10 cellular contexts compared by ENCODE assay signal in genomic region chr13:51397262-51397933, GRCh38. TPM values are rescaled to one million over a fixed set of nuclear protein-coding genes. Genes with fewer than 3 reads are reported as not detected.
DNase-seq lines count a peak whose midpoint lies in the region; ATAC-seq and TF ChIP-seq lines count a peak whose summit lies in the region.
"Had no signal": no experiment of that assay in that cellular context is flagged by ENCODE, and none has a peak within 500 bp of the region (broad histone marks: within the 10 kb centered on the region; RNA-seq: fewer than 3 reads in every experiment).

No MANE protein-coding gene starts in this region.

- H3K27me3 Mint-ChIP-seq in activated B cell treated with CpG ODN at 0.5 μM for 24 hours, result no peaks in the 10 kb centered on the region
- H3K27me3 Mint-ChIP-seq in natural killer cell treated with Interleukin-12 subunit alpha and Interleukin-12 subunit beta and Interleukin-15 and Interleukin-18, amount 100 ng/mL, for 72 hours, result no peaks in the 10 kb centered on the region

- intact Hi-C loops in activated B cell treated with CpG ODN at 0.5 μM for 24 hours (cut with micrococcal nuclease), result loop anchor here (2.0 kb wide), 1 partner anchor 13 kb away; no protein-coding TSS in a partner anchor
- intact Hi-C loops in left ventricle myocardium inferior (cut with micrococcal nuclease), result no loop called here

- POLR2A ChIA-PET in activated B cell treated with CpG ODN at 0.5 μM for 24 hours (lab: Charles Lee), result no interaction called here
- POLR2A ChIA-PET in GM10248 (lab: Yijun Ruan, JAX), result interaction anchor here (0.9 kb wide), 1 partner anchor 56 kb away, joined by 3 read pairs; no protein-coding TSS in a partner anchor

- DNase-seq in ELF-1 (ENCODE audit: low read depth, low spot score) (peak; percentile 65), activated B cell treated with CpG ODN at 0.5 μM for 24 hours (no peak), left ventricle myocardium inferior (no peak), retina (peak; percentile 13), GM10248 (ENCODE audit: extremely low spot score) (no peak), Kasumi-1 (lab: John Stamatoyannopoulos, UW) (no peak)
- no peak for DNase-seq in natural killer cell treated with Interleukin-12 subunit alpha and Interleukin-12 subunit beta and Interleukin-15 and Interleukin-18, amount 100 ng/mL, for 72 hours (ENCODE audit: low spot score)
- DNase-seq in activated effector memory CD4-positive, alpha-beta T cell treated with Interleukin-2 at 50 U/mL for 16 hours, result no peak
- DNase-seq: effector memory CD4-positive, alpha-beta T cell; stimulated activated CD4-positive, alpha-beta T cell treated with anti-CD3 and anti-CD28 coated beads, Interleukin-4, amount 100 ng/mL, for 24 hours had no signal

- H3K36me3 ChIP-seq in left ventricle myocardium inferior, result peaks cover 7% of the 10 kb centered on the region

- H3K9me3 Mint-ChIP-seq in activated B cell treated with CpG ODN at 0.5 μM for 24 hours, result no peaks in the 10 kb centered on the region
- H3K9me3 Mint-ChIP-seq in natural killer cell treated with Interleukin-12 subunit alpha and Interleukin-12 subunit beta and Interleukin-15 and Interleukin-18, amount 100 ng/mL, for 72 hours, result no peaks in the 10 kb centered on the region

- no peak overlapping the region for H3K4me3 ChIP-seq in left ventricle myocardium inferior

- no peak overlapping the region for H3K4me3 Mint-ChIP-seq in activated B cell treated with CpG ODN at 0.5 μM for 24 hours
- no peak overlapping the region for H3K4me3 Mint-ChIP-seq in natural killer cell treated with Interleukin-12 subunit alpha and Interleukin-12 subunit beta and Interleukin-15 and Interleukin-18, amount 100 ng/mL, for 72 hours

- peak overlapping the region; percentile 29 for H3K27ac ChIP-seq in left ventricle myocardium inferior (replicated peaks)

- CTCF ChIA-PET in activated B cell treated with CpG ODN at 0.5 μM for 24 hours (lab: Charles Lee) (no interaction called here), GM10248 (lab: Yijun Ruan, JAX) (no interaction called here)

- H3K4me1 Mint-ChIP-seq in activated B cell treated with CpG ODN at 0.5 μM for 24 hours, result peaks cover 36% of the 10 kb centered on the region
- H3K4me1 Mint-ChIP-seq in natural killer cell treated with Interleukin-12 subunit alpha and Interleukin-12 subunit beta and Interleukin-15 and Interleukin-18, amount 100 ng/mL, for 72 hours (ENCODE audit: low read depth in 2 of 2), result peaks cover 36 to 37% of the 10 kb centered on the region in 2 donors

- H3K9me3 ChIP-seq in left ventricle myocardium inferior (replicated peaks), result no peaks in the 10 kb centered on the region

- H3K36me3 Mint-ChIP-seq in activated B cell treated with CpG ODN at 0.5 μM for 24 hours (ENCODE audit: low read depth), result peaks cover 36% of the 10 kb centered on the region
- no peaks in the 10 kb centered on the region for H3K36me3 Mint-ChIP-seq in natural killer cell treated with Interleukin-12 subunit alpha and Interleukin-12 subunit beta and Interleukin-15 and Interleukin-18, amount 100 ng/mL, for 72 hours

- peak overlapping the region; percentile 6 for H3K27ac Mint-ChIP-seq in activated B cell treated with CpG ODN at 0.5 μM for 24 hours
- H3K27ac Mint-ChIP-seq in natural killer cell treated with Interleukin-12 subunit alpha and Interleukin-12 subunit beta and Interleukin-15 and Interleukin-18, amount 100 ng/mL, for 72 hours, result no peak overlapping the region

- no peaks in the 10 kb centered on the region for H3K27me3 ChIP-seq in left ventricle myocardium inferior (ENCODE audit: low read depth)

- no peak for TF ChIP-seq CTCF in activated B cell treated with CpG ODN at 0.5 μM for 24 hours (IDR thresholded peaks at IDR 0.05)
- TF ChIP-seq CTCF in left ventricle myocardium inferior (IDR thresholded peaks at IDR 0.05; ENCODE audit: borderline replicate concordance), result no peak
- no peak for TF ChIP-seq CTCF in GM10248 (IDR thresholded peaks at IDR 0.05; ENCODE audit: control extremely low read depth, extremely low read depth, low read depth, missing control alignments)

- peaks cover 44% of the 10 kb centered on the region for H3K4me1 ChIP-seq in left ventricle myocardium inferior

- ATAC-seq in activated B cell treated with CpG ODN at 0.5 μM for 24 hours (ENCODE audit: low read depth), result no peak
- no peak for ATAC-seq in natural killer cell treated with Interleukin-12 subunit alpha and Interleukin-12 subunit beta and Interleukin-15 and Interleukin-18, amount 100 ng/mL, for 72 hours

RNA-seq across cellular contexts. Expression of gene INTS6, which starts 55.4 kb away (rescaled TPM):
- total RNA-seq in activated B cell treated with CpG ODN at 0.5 μM for 24 hours (55.3 and 68.7 TPM in 2 replicates), left ventricle myocardium inferior (23.1 TPM)
- 10 to 100 TPM; 66.1 to 92.3 TPM for total RNA-seq in natural killer cell treated with Interleukin-12 subunit alpha and Interleukin-12 subunit beta and Interleukin-15 and Interleukin-18, amount 100 ng/mL, for 72 hours

RNA-seq across cellular contexts. Expression of gene SERPINE3, which starts 57.9 kb away (rescaled TPM):
- total RNA-seq in activated B cell treated with CpG ODN at 0.5 μM for 24 hours (not detected in 2 replicates), left ventricle myocardium inferior (not detected)
- not detected for total RNA-seq in natural killer cell treated with Interleukin-12 subunit alpha and Interleukin-12 subunit beta and Interleukin-15 and Interleukin-18, amount 100 ng/mL, for 72 hours

Comparison
In these comparisons a context has a peak if more than half of its experiments do, and no peak if none do; other contexts are left out.
1. DNase-seq: peak in ELF-1 (single experiment) and retina (single experiment); none in activated B cell treated with CpG ODN at 0.5 μM for 24 hours (single experiment), left ventricle myocardium inferior (single experiment), natural killer cell treated with Interleukin-12 subunit alpha and Interleukin-12 subunit beta and Interleukin-15 and Interleukin-18, amount 100 ng/mL, for 72 hours (single experiment), activated effector memory CD4-positive, alpha-beta T cell treated with Interleukin-2 at 50 U/mL for 16 hours (single experiment), GM10248 (single experiment) and Kasumi-1 (0 of 2).